22 cellular contexts compared by ENCODE assay signal in the genomic region with DNA sequence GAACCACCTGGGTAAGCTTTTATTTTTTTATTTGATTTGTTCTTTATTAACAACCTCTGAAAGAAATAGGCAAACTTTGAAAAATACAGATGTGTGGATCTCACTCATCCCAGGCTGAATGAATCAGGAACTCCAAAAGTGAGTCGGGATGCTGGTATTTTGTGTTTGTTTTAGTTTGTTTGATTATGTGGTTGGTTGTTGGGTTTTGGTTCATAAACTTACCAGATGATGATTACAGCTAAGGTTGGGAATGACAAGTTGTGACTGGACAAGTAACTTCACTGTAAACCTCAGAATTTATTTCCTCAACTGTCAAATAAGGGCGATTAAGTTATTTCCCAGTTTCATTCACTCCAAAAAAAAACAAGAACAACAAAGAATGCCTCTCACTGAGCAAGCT.
DNase-seq lines count a peak whose midpoint lies in the region; ATAC-seq lines count a peak whose summit lies in the region.
"Had no signal": no experiment of that assay in that cellular context is flagged by ENCODE, and none has a peak within 500 bp of the region (broad histone marks: within the 10 kb centered on the region; RNA-seq: fewer than 3 reads in every experiment).

No MANE protein-coding gene starts in this region.

- DNase-seq in GM03348 (ENCODE audit: low spot score): peak; percentile 21
- DNase-seq in astrocyte of the hippocampus (ENCODE audit: low read depth, low spot score): peak; percentile 28
- DNase-seq in hepatic stellate cell (ENCODE audit: low spot score): peak; percentile 14
- DNase-seq in NCI-H510A (lab: John Stamatoyannopoulos, UW): no peak
- DNase-seq in stimulated activated CD4-positive, alpha-beta T cell treated with anti-CD3 and anti-CD28 coated beads, Interleukin-12 subunit alpha, Interleukin-12 subunit beta, amount 100 ng/mL, for 4 hours: no peak
- DNase-seq: activated naive CD8-positive, alpha-beta T cell treated with anti-CD3 and anti-CD28 coated beads for 36 hours; CD8-positive, alpha-beta T cell; DND-41; erythroblast; Kasumi-1; natural killer cell; NCI-H1417; NCI-H2171 treated with DMSO at 0.1 percent for 48 hours; NCI-H774; OCI-M1; stimulated activated CD4-positive, alpha-beta T cell treated with anti-CD3 and anti-CD28 coated beads, Interleukin-4, amount 100 ng/mL, for 4 hours; T-helper 2 cell had no signal

- H3K27ac ChIP-seq in ACC112 (ENCODE audit: low read depth, low read length): peak overlapping the region; percentile 42
- H3K27ac ChIP-seq: skin epidermis had no signal

- H3K4me3 ChIP-seq in ACC112 (ENCODE audit: low read depth, low read length): no peak overlapping the region
- H3K4me3 ChIP-seq: skin epidermis had no signal

- H3K4me1 ChIP-seq in ACC112 (ENCODE audit: control insufficient read depth, insufficient read depth, low read length, unreplicated experiment): peaks cover 7% of the 10 kb centered on the region

- no peaks in the 10 kb centered on the region for H3K27me3 ChIP-seq in ACC112 (ENCODE audit: insufficient read depth, low read length)

- H3K79me2 ChIP-seq in ACC112 (ENCODE audit: control insufficient read depth, insufficient read depth, low read length, unreplicated experiment): no peaks in the 10 kb centered on the region

- H2AFZ ChIP-seq in ACC112 (ENCODE audit: low read length, unreplicated experiment): no peak overlapping the region

- H3K36me3 ChIP-seq in ACC112 (ENCODE audit: insufficient read depth, low read length): no peaks in the 10 kb centered on the region

- no peak for ATAC-seq in HG03378 (IDR thresholded peaks at IDR 0.05; ENCODE audit: unreplicated experiment)
- no peak for ATAC-seq in GM21423 (IDR thresholded peaks at IDR 0.05; ENCODE audit: unreplicated experiment)
- ATAC-seq: CD8-positive, alpha-beta T cell; HCT116; natural killer cell had no signal

Comparison
In these comparisons a context has a peak if more than half of its experiments do, and no peak if none do; other contexts are left out.
1. DNase-seq: peak in GM03348 (single experiment), astrocyte of the hippocampus (single experiment) and hepatic stellate cell (single experiment); none in NCI-H510A (single experiment) and stimulated activated CD4-positive, alpha-beta T cell treated with anti-CD3 and anti-CD28 coated beads, Interleukin-12 subunit alpha, Interleukin-12 subunit beta, amount 100 ng/mL, for 4 hours (single experiment).